17 cellular contexts compared by ENCODE assay signal in genomic region chr5:137466888-137467287, GRCh38. TPM values are rescaled to one million over a fixed set of nuclear protein-coding genes. Genes with fewer than 3 reads are reported as not detected.
DNase-seq lines count a peak whose midpoint lies in the region; ATAC-seq and TF ChIP-seq lines count a peak whose summit lies in the region.
"Had no signal": no experiment of that assay in that cellular context is flagged by ENCODE, and none has a peak within 500 bp of the region (broad histone marks: within the 10 kb centered on the region; RNA-seq: fewer than 3 reads in every experiment).

No MANE protein-coding gene starts in this region.

- no peaks in the 10 kb centered on the region for H3K9me3 ChIP-seq in thoracic aorta
- H3K9me3 ChIP-seq: stomach had no signal

- peaks cover 0 to 9% of the 10 kb centered on the region in 2 donors for H3K4me1 ChIP-seq in thoracic aorta (ENCODE audit: control insufficient read depth in 1 of 2, low read depth in 2 of 2)
- H3K4me1 ChIP-seq: stomach had no signal

- H3K27me3 ChIP-seq in thoracic aorta (replicated peaks; ENCODE audit: insufficient read depth), result no peaks in the 10 kb centered on the region

- no peak overlapping the region for H3K27ac ChIP-seq in thoracic aorta
- H3K27ac ChIP-seq: stomach had no signal

- DNase-seq in LNCaP clone FGC (ENCODE audit: low read depth) (peak; percentile 8), astrocyte of the spinal cord (ENCODE audit: low read depth, low spot score) (peak; percentile 20), inferior parietal cortex (ENCODE audit: extremely low spot score) (peak; percentile 53), thoracic aorta (ENCODE audit: low spot score) (peak; percentile 19), NCI-H345 treated with DMSO at 0.1 percent for 48 hours (lab: John Stamatoyannopoulos, UW; ENCODE audit: unreplicated experiment) (no peak)
- no peak for DNase-seq in activated naive CD8-positive, alpha-beta T cell treated with anti-CD3 and anti-CD28 coated beads, Interleukin-2, amount 50 U/mL, for 24 hours
- DNase-seq: activated CD4-positive, alpha-beta T cell treated with anti-CD3 and anti-CD28 coated beads for 4 hours; activated naive CD8-positive, alpha-beta T cell treated with anti-CD3 and anti-CD28 coated beads, Interleukin-2, amount 10 ng/mL, durations not matched to agents 7 days and 5 days; cortex of kidney; Kasumi-1; NCI-H146; NCI-H345; stimulated activated CD4-positive, alpha-beta T cell treated with anti-CD3 and anti-CD28 coated beads, Interleukin-15, amount 100 ng/mL, for 24 hours; stomach; T-helper 9 cell had no signal

- TF ChIP-seq CTCF in LNCaP clone FGC (IDR thresholded peaks at IDR 0.05; ENCODE audit: control insufficient read depth, extremely low read depth, insufficient read depth) (no peak), astrocyte of the spinal cord (IDR thresholded peaks at IDR 0.05; ENCODE audit: low read depth, low read length) (no peak), thoracic aorta (IDR thresholded peaks at IDR 0.05) (no peak)

- H3K4me3 Mint-ChIP-seq in activated naive CD8-positive, alpha-beta T cell treated with anti-CD3 and anti-CD28 coated beads, Interleukin-2, amount 50 U/mL, for 24 hours, result no peak overlapping the region
- H3K4me3 Mint-ChIP-seq: activated naive CD8-positive, alpha-beta T cell treated with anti-CD3 and anti-CD28 coated beads, Interleukin-2, amount 10 ng/mL, durations not matched to agents 7 days and 5 days had no signal

- H3K4me1 Mint-ChIP-seq in activated naive CD8-positive, alpha-beta T cell treated with anti-CD3 and anti-CD28 coated beads, Interleukin-2, amount 50 U/mL, for 24 hours, result no peaks in the 10 kb centered on the region
- H3K4me1 Mint-ChIP-seq: activated naive CD8-positive, alpha-beta T cell treated with anti-CD3 and anti-CD28 coated beads, Interleukin-2, amount 10 ng/mL, durations not matched to agents 7 days and 5 days had no signal

- H3K4me3 ChIP-seq in LNCaP clone FGC (ENCODE audit: low read depth, low read length) (no peak overlapping the region), astrocyte of the spinal cord (ENCODE audit: low read depth, low read length) (no peak overlapping the region), thoracic aorta (no peak overlapping the region)
- H3K4me3 ChIP-seq: stomach had no signal

- no peaks in the 10 kb centered on the region for H3K36me3 Mint-ChIP-seq in activated naive CD8-positive, alpha-beta T cell treated with anti-CD3 and anti-CD28 coated beads, Interleukin-2, amount 50 U/mL, for 24 hours (ENCODE audit: low read depth)
- H3K36me3 Mint-ChIP-seq: activated naive CD8-positive, alpha-beta T cell treated with anti-CD3 and anti-CD28 coated beads, Interleukin-2, amount 10 ng/mL, durations not matched to agents 7 days and 5 days had no signal

- peaks cover 3% of the 10 kb centered on the region for H3K27me3 Mint-ChIP-seq in activated naive CD8-positive, alpha-beta T cell treated with anti-CD3 and anti-CD28 coated beads, Interleukin-2, amount 50 U/mL, for 24 hours

- in situ Hi-C loops in astrocyte of the spinal cord (cut with HindIII; ENCODE audit: low sequenced_read_pairs), result no loop called here

- no peaks in the 10 kb centered on the region for H3K9me3 Mint-ChIP-seq in activated naive CD8-positive, alpha-beta T cell treated with anti-CD3 and anti-CD28 coated beads, Interleukin-2, amount 50 U/mL, for 24 hours
- H3K9me3 Mint-ChIP-seq: activated naive CD8-positive, alpha-beta T cell treated with anti-CD3 and anti-CD28 coated beads, Interleukin-2, amount 10 ng/mL, durations not matched to agents 7 days and 5 days had no signal

- H3K36me3 ChIP-seq in thoracic aorta, result no peaks in the 10 kb centered on the region
- H3K36me3 ChIP-seq: stomach had no signal

- ATAC-seq in thoracic aorta (ENCODE audit: insufficient number of reproducible peaks, low FRiP score, low read depth), result peak; percentile 71
- no peak for ATAC-seq in SK-N-SH treated with all-trans-retinoic acid at 6 μM for 48 hours
- ATAC-seq in activated naive CD8-positive, alpha-beta T cell treated with anti-CD3 and anti-CD28 coated beads, Interleukin-2, amount 50 U/mL, for 24 hours, result no peak
- ATAC-seq: left lobe of liver had no signal

- H3K27ac Mint-ChIP-seq in activated naive CD8-positive, alpha-beta T cell treated with anti-CD3 and anti-CD28 coated beads, Interleukin-2, amount 50 U/mL, for 24 hours, result no peak overlapping the region
- H3K27ac Mint-ChIP-seq: activated naive CD8-positive, alpha-beta T cell treated with anti-CD3 and anti-CD28 coated beads, Interleukin-2, amount 10 ng/mL, durations not matched to agents 7 days and 5 days had no signal

TF ChIP-seq in SK-N-SH treated with all-trans-retinoic acid at 6 μM for 48 hours, 23 proteins besides CTCF, POLR2A, EP300 and RAD21:
- TF ChIP-seq ZNF8 (CRISPR knock-in tag; IDR thresholded peaks at IDR 0.05), result no peak
- TF ChIP-seq, protein P1, sequence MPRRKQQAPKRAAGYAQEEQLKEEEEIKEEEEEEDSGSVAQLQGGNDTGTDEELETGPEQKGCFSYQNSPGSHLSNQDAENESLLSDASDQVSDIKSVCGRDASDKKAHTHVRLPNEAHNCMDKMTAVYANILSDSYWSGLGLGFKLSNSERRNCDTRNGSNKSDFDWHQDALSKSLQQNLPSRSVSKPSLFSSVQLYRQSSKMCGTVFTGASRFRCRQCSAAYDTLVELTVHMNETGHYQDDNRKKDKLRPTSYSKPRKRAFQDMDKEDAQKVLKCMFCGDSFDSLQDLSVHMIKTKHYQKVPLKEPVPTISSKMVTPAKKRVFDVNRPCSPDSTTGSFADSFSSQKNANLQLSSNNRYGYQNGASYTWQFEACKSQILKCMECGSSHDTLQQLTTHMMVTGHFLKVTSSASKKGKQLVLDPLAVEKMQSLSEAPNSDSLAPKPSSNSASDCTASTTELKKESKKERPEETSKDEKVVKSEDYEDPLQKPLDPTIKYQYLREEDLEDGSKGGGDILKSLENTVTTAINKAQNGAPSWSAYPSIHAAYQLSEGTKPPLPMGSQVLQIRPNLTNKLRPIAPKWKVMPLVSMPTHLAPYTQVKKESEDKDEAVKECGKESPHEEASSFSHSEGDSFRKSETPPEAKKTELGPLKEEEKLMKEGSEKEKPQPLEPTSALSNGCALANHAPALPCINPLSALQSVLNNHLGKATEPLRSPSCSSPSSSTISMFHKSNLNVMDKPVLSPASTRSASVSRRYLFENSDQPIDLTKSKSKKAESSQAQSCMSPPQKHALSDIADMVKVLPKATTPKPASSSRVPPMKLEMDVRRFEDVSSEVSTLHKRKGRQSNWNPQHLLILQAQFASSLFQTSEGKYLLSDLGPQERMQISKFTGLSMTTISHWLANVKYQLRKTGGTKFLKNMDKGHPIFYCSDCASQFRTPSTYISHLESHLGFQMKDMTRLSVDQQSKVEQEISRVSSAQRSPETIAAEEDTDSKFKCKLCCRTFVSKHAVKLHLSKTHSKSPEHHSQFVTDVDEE (CRISPR knock-in tag; IDR thresholded peaks at IDR 0.05), result no peak
TF ChIP-seq in SK-N-SH treated with all-trans-retinoic acid at 6 μM for 48 hours: peak in this region for 0.

RNA-seq across cellular contexts. Expression of gene SPOCK1, which starts 32.2 kb away (rescaled TPM):
- total RNA-seq in thoracic aorta, result 10 to 100 TPM; 25.2 to 43.2 TPM
- total RNA-seq: activated naive CD8-positive, alpha-beta T cell treated with anti-CD3 and anti-CD28 coated beads, Interleukin-2, amount 10 ng/mL, durations not matched to agents 7 days and 5 days had no signal

Comparison
In these comparisons a context has a peak if more than half of its experiments do, and no peak if none do; other contexts are left out.
1. DNase-seq: peak in LNCaP clone FGC (single experiment), astrocyte of the spinal cord (single experiment), inferior parietal cortex (single experiment) and thoracic aorta (single experiment); none in NCI-H345 treated with DMSO at 0.1 percent for 48 hours (single experiment) and activated naive CD8-positive, alpha-beta T cell treated with anti-CD3 and anti-CD28 coated beads, Interleukin-2, amount 50 U/mL, for 24 hours (single experiment).